Comparison of ENCODE assay signal across 8 cellular contexts in genomic region chr21:45286671-45287437, GRCh38. TPM values are rescaled to one million over a fixed set of nuclear protein-coding genes. Genes with fewer than 3 reads are reported as not detected.
DNase-seq lines count a peak whose midpoint lies in the region; ATAC-seq and TF ChIP-seq lines count a peak whose summit lies in the region.

No MANE protein-coding gene starts in this region.

- no peak for TF ChIP-seq POLR2A in thyroid gland (IDR thresholded peaks at IDR 0.05)

- peaks cover 2% of the 10 kb centered on the region for H3K27me3 Mint-ChIP-seq in glutamatergic neuron (ENCODE audit: unreplicated experiment)

- peaks cover 7% of the 10 kb centered on the region for H3K36me3 Mint-ChIP-seq in glutamatergic neuron (ENCODE audit: unreplicated experiment)

- H3K27me3 ChIP-seq in thyroid gland: no peaks in the 10 kb centered on the region

- TF ChIP-seq CTCF in GM12864 (IDR thresholded peaks at IDR 0.05; ENCODE audit: low read depth, low read length, missing control alignments) (no peak), WI38 (IDR thresholded peaks at IDR 0.05; ENCODE audit: low read depth, low read length) (no peak), glutamatergic neuron (IDR thresholded peaks at IDR 0.05; ENCODE audit: partially characterized antibody, unreplicated experiment) (no peak), retinal pigment epithelial cell (conservative IDR thresholded peaks at IDR 0.05; ENCODE audit: low read depth, low read length) (no peak), thyroid gland (IDR thresholded peaks at IDR 0.05) (no peak)

- peaks cover 13% of the 10 kb centered on the region for H3K9me3 Mint-ChIP-seq in glutamatergic neuron (ENCODE audit: unreplicated experiment)

- no peak overlapping the region for H3K27ac ChIP-seq in thyroid gland

- no peak for DNase-seq in GM12864 (ENCODE audit: low read depth)
- DNase-seq in glutamatergic neuron: peak; percentile 74
- no peak for DNase-seq in retinal pigment epithelial cell (ENCODE audit: low read depth)
- no peak for DNase-seq in thyroid gland
- DNase-seq in NCI-H524 (lab: John Stamatoyannopoulos, UW): no peak
- no peak for DNase-seq in cerebellar nuclear complex (lab: John Stamatoyannopoulos, UW)

- H3K4me1 ChIP-seq in thyroid gland: peaks cover 10 to 20% of the 10 kb centered on the region in 2 donors

- no peaks in the 10 kb centered on the region for H3K9me3 ChIP-seq in thyroid gland

- peak overlapping the region; percentile 60; the same call in 1 of the 2 replicates for H3K4me3 ChIP-seq in GM12864 (ENCODE audit: low read depth, low read length)
- H3K4me3 ChIP-seq in WI38 (ENCODE audit: low read depth, low read length): peak overlapping the region; percentile 75
- peak overlapping the region; percentile 72 for H3K4me3 ChIP-seq in retinal pigment epithelial cell (ENCODE audit: low read length)
- H3K4me3 ChIP-seq in thyroid gland (replicated peaks in 1 of 3): peak overlapping the region in 1 of 3 donors; percentile 90

- WGBS in thyroid gland, 2 donors: 14 to 28% methylated on average over 15 to 18 of the region's 54 CpGs

- H3K4me1 Mint-ChIP-seq in glutamatergic neuron (ENCODE audit: low read depth, unreplicated experiment): peaks cover 29% of the 10 kb centered on the region

- intact Hi-C loops in thyroid gland (cut with DNase I): loop anchor here (10.0 kb wide), 2 partner anchors 308 to 342 kb away; partner anchors contain the start of gene SLX9

- ATAC-seq in GM18517 (IDR thresholded peaks at IDR 0.05; ENCODE audit: unreplicated experiment): no peak

- H3K4me3 Mint-ChIP-seq in glutamatergic neuron (ENCODE audit: unreplicated experiment): peak overlapping the region; percentile 81

- peaks cover 35% of the 10 kb centered on the region in 2 donors for H3K36me3 ChIP-seq in thyroid gland

- H3K27ac Mint-ChIP-seq in glutamatergic neuron (ENCODE audit: unreplicated experiment): no peak overlapping the region

RNA-seq across cellular contexts. Expression of gene POFUT2, which starts 0.8 kb away (rescaled TPM):
- 31.9 TPM for total RNA-seq in glutamatergic neuron (ENCODE audit: unreplicated experiment)
- 10 to 100 TPM; 20.2 to 52.2 (median 40.5) TPM for total RNA-seq in thyroid gland
